In genomic region chr1:247079141-247079874, GRCh38 we compare ENCODE assay signal across 8 cellular contexts. TPM values are rescaled to one million over a fixed set of nuclear protein-coding genes. Genes with fewer than 3 reads are reported as not detected.
DNase-seq lines count a peak whose midpoint lies in the region; ATAC-seq and TF ChIP-seq lines count a peak whose summit lies in the region.

No MANE protein-coding gene starts in this region.

- peak overlapping the region; percentile 94 for H3K4me2 ChIP-seq in mesenchymal stem cell (ENCODE audit: low read length, poor library complexity, severe bottlenecking)

- peak overlapping the region; percentile 94 for H3K27ac Mint-ChIP-seq in Caco-2 (ENCODE audit: unreplicated experiment)

- H3K27me3 ChIP-seq in Caco-2 (replicated peaks; ENCODE audit: control insufficient read depth, insufficient read depth, low read length), result no peaks in the 10 kb centered on the region
- no peaks in the 10 kb centered on the region for H3K27me3 ChIP-seq in brain microvascular endothelial cell (replicated peaks)
- H3K27me3 ChIP-seq in mesenchymal stem cell (ENCODE audit: control insufficient read depth in 1 of 2, insufficient read depth in 1 of 2, low read length in 2 of 2), result no peaks in the 10 kb centered on the region

- POLR2A ChIA-PET in Caco-2 (lab: Charles Lee), result interaction anchor here (0.5 to 0.9 kb wide), 3 partner anchors 148 to 1325 kb away, joined by 3 to 4 read pairs (median 3); partner anchors contain the start of gene AHCTF1

- TF ChIP-seq CTCF in Caco-2 (IDR thresholded peaks at IDR 0.05; ENCODE audit: insufficient read depth in 1 of 2, low read depth in 1 of 2, low read length in 1 of 2, severe bottlenecking in 1 of 2, unreplicated experiment in 1 of 2), result no peak
- TF ChIP-seq CTCF in LNCaP clone FGC (IDR thresholded peaks at IDR 0.05; ENCODE audit: control insufficient read depth, extremely low read depth, insufficient read depth), result no peak
- no peak for TF ChIP-seq CTCF in brain microvascular endothelial cell (IDR thresholded peaks at IDR 0.05; ENCODE audit: low read depth, low read length, missing control alignments)

- CTCF ChIA-PET in Caco-2 (lab: Charles Lee), result no interaction called here

- no peak overlapping the region for H2AK5ac ChIP-seq in mesenchymal stem cell (ENCODE audit: low read length, severe bottlenecking)

- BruUV-seq in Caco-2 (replicated peaks; lab: Mats Ljungman, UMichigan), result no TSS peak

- H3K36me3 Mint-ChIP-seq in Caco-2 (ENCODE audit: insufficient read depth, unreplicated experiment), result peaks cover 23% of the 10 kb centered on the region

- in situ Hi-C loops in brain microvascular endothelial cell (cut with HindIII; ENCODE audit: low pct_ligation_motif_present, low sequenced_read_pairs), result no loop called here

- H2BK12ac ChIP-seq in mesenchymal stem cell (ENCODE audit: low read length in 2 of 2), result no peak overlapping the region

- H3K9ac ChIP-seq in mesenchymal stem cell (ENCODE audit: low read length), result peak overlapping the region; percentile 91

- H4K8ac ChIP-seq in mesenchymal stem cell (ENCODE audit: low read length), result no peak overlapping the region

- no peak overlapping the region for H3K14ac ChIP-seq in mesenchymal stem cell (ENCODE audit: low read length in 2 of 2)

- no peak overlapping the region for H3K18ac ChIP-seq in mesenchymal stem cell (ENCODE audit: low read depth in 1 of 2, low read length in 2 of 2)

- no peak overlapping the region for H3K23ac ChIP-seq in mesenchymal stem cell (ENCODE audit: low read length in 2 of 2)

- peak overlapping the region; percentile 93 for H3K4me3 ChIP-seq in Caco-2 (ENCODE audit: low read depth, low read length)
- peak overlapping the region; percentile 88 for H3K4me3 ChIP-seq in LNCaP clone FGC (ENCODE audit: low read depth, low read length)
- peak overlapping the region; percentile 77 for H3K4me3 ChIP-seq in brain microvascular endothelial cell (ENCODE audit: low read depth, low read length)
- peak overlapping the region in 1 of 2 experiments; percentile 95 for H3K4me3 ChIP-seq in mesenchymal stem cell (ENCODE audit: insufficient read depth in 1 of 2, low read depth in 1 of 2, low read length in 2 of 2)

- ATAC-seq in HG03196 (IDR thresholded peaks at IDR 0.05; ENCODE audit: unreplicated experiment) (no peak), GM19452 (IDR thresholded peaks at IDR 0.05; ENCODE audit: unreplicated experiment) (no peak)

- H2BK15ac ChIP-seq in mesenchymal stem cell (ENCODE audit: low read depth, poor library complexity, severe bottlenecking), result no peak overlapping the region

- no peaks in the 10 kb centered on the region for H3K27me3 Mint-ChIP-seq in Caco-2 (ENCODE audit: insufficient read depth, unreplicated experiment)

- H2AFZ ChIP-seq in mesenchymal stem cell (ENCODE audit: low read depth, low read length), result no peak overlapping the region

- WGBS in mesenchymal stem cell, result 71% methylated on average over 19 of the region's 23 CpGs

- H3K27ac ChIP-seq in brain microvascular endothelial cell (no peak overlapping the region), mesenchymal stem cell (ENCODE audit: low read length, poor library complexity, severe bottlenecking) (no peak overlapping the region)

- H3K9me3 ChIP-seq in Caco-2, result peaks cover 10% of the 10 kb centered on the region; the same call in 1 of the 2 replicates
- no peaks in the 10 kb centered on the region for H3K9me3 ChIP-seq in mesenchymal stem cell (ENCODE audit: control insufficient read depth, low read length)

- H3K4me1 Mint-ChIP-seq in Caco-2 (ENCODE audit: low read depth, unreplicated experiment), result peaks cover 13% of the 10 kb centered on the region

- H3K4me3 Mint-ChIP-seq in Caco-2 (ENCODE audit: unreplicated experiment), result peak overlapping the region; percentile 75

- H2BK120ac ChIP-seq in mesenchymal stem cell (ENCODE audit: low read depth, low read length), result no peak overlapping the region

- peaks cover 20% of the 10 kb centered on the region for H3K79me1 ChIP-seq in mesenchymal stem cell (replicated peaks; ENCODE audit: low read length, poor library complexity, severe bottlenecking)

- H3K4me1 ChIP-seq in Caco-2, result peaks cover 5% of the 10 kb centered on the region; the same call in 1 of the 2 replicates
- H3K4me1 ChIP-seq in mesenchymal stem cell (ENCODE audit: control insufficient read depth, insufficient read depth, low read depth, low read length), result peaks cover 4% of the 10 kb centered on the region

- no peak overlapping the region for H3K4ac ChIP-seq in mesenchymal stem cell (ENCODE audit: low read depth in 1 of 2, low read length in 2 of 2)

- intact Hi-C loops in Caco-2 (cut with micrococcal nuclease; ENCODE audit: unreplicated experiment) (no loop called here), posterior vena cava (cut with DNase I) (no loop called here)

- no peak for DNase-seq in Caco-2
- no peak for DNase-seq in LNCaP clone FGC (ENCODE audit: low read depth)
- no peak for DNase-seq in brain microvascular endothelial cell
- no peak for DNase-seq in mesenchymal stem cell
- no peak for DNase-seq in posterior vena cava (ENCODE audit: low spot score)
- DNase-seq in HUDEP-2 (lab: John Stamatoyannopoulos, UW; ENCODE audit: unreplicated experiment in 76 of 76), result no peak

- no peak overlapping the region for H4K91ac ChIP-seq in mesenchymal stem cell (ENCODE audit: low read length)

- H3K36me3 ChIP-seq in Caco-2 (ENCODE audit: control insufficient read depth, insufficient read depth, low read length) (no peaks in the 10 kb centered on the region; the same call in 1 of the 2 replicates), brain microvascular endothelial cell (replicated peaks) (no peaks in the 10 kb centered on the region), mesenchymal stem cell (ENCODE audit: control insufficient read depth in 1 of 2, insufficient read depth in 2 of 2, low read depth in 1 of 2, low read length in 2 of 2) (no peaks in the 10 kb centered on the region)

- H3K9me3 Mint-ChIP-seq in Caco-2 (ENCODE audit: unreplicated experiment), result peaks cover 24% of the 10 kb centered on the region

- H2BK5ac ChIP-seq in mesenchymal stem cell (ENCODE audit: low read depth, low read length, poor library complexity, severe bottlenecking), result no peak overlapping the region

RNA-seq across cellular contexts. Expression of gene ZNF670, which starts 0.7 kb away (rescaled TPM):
- total RNA-seq in Caco-2 (2022) (5.8 and 6.0 TPM in 2 replicates), posterior vena cava (1 to 10 TPM; 3.3 to 3.9 TPM)
- polyA plus RNA-seq in mesenchymal stem cell (2013, experiment 1 of 2), result 0.81 TPM
- 0.75 TPM for polyA plus RNA-seq in mesenchymal stem cell (2013, experiment 2 of 2)

RNA-seq across cellular contexts. Expression of gene ZNF669, which starts 24.8 kb away (rescaled TPM):
- total RNA-seq in Caco-2 (2022), result 8.3 and 9.1 TPM in 2 replicates
- 3.9 TPM for polyA plus RNA-seq in mesenchymal stem cell (2013, experiment 1 of 2)
- polyA plus RNA-seq in mesenchymal stem cell (2013, experiment 2 of 2), result 3.8 TPM
- total RNA-seq in posterior vena cava, result 1 to 10 TPM; 5.7 to 6.4 TPM
